In genomic region chr3:58215317-58216025, GRCh38 we compare ENCODE assay signal across 10 cellular contexts. TPM values are rescaled to one million over a fixed set of nuclear protein-coding genes. Genes with fewer than 3 reads are reported as not detected.
DNase-seq lines count a peak whose midpoint lies in the region; ATAC-seq, FAIRE-seq and TF ChIP-seq lines count a peak whose summit lies in the region.
"Had no signal": no experiment of that assay in that cellular context is flagged by ENCODE, and none has a peak within 500 bp of the region (broad histone marks: within the 10 kb centered on the region; RNA-seq: fewer than 3 reads in every experiment).

No MANE protein-coding gene starts in this region.

- POLR2A ChIA-PET in A549 (lab: Yijun Ruan, JAX), result no interaction called here

- peak overlapping the region in 1 of 2 experiments; percentile 29; a peak in 2 of 6 replicates for H3K27ac ChIP-seq in A549

- no peaks in the 10 kb centered on the region for H3K27me3 Mint-ChIP-seq in dendritic cell treated with granulocyte-macrophage colony-stimulating factor and Interleukin-4, amounts not matched to agents 40 ng/mL and 50 ng/mL, for 4 days

- DNase-seq in A549 (ENCODE audit: low read depth in 1 of 2, low spot score in 1 of 2), result no peak
- DNase-seq in NCI-H1436 (lab: John Stamatoyannopoulos, UW), result no peak
- no peak for DNase-seq in GM20000 (ENCODE audit: low spot score)
- no peak for DNase-seq in A172 (ENCODE audit: low spot score)
- no peak for DNase-seq in DMS79 treated with DMSO at 0.1 percent for 48 hours (lab: John Stamatoyannopoulos, UW)
- DNase-seq: NCI-H345 had no signal

- H3K4me1 Mint-ChIP-seq in dendritic cell treated with granulocyte-macrophage colony-stimulating factor and Interleukin-4, amounts not matched to agents 40 ng/mL and 50 ng/mL, for 4 days (ENCODE audit: low read depth), result peaks cover 72% of the 10 kb centered on the region

- TF ChIP-seq EP300 in A549 (IDR thresholded peaks at IDR 0.05), result no peak

- CTCF ChIA-PET in A549 (lab: Yijun Ruan, JAX), result interaction anchor here (0.6 to 7.2 kb wide), 6 partner anchors 16 to 91 kb away, joined by 3 to 30 read pairs (median 4); partner anchors contain the start of genes HTD2 and RPP14

- intact Hi-C loops in dendritic cell treated with granulocyte-macrophage colony-stimulating factor and Interleukin-4, amounts not matched to agents 40 ng/mL and 50 ng/mL, for 4 days (cut with micrococcal nuclease), result loop anchor here (2.0 kb wide), 1 partner anchor 15 kb away; no protein-coding TSS in a partner anchor

- no peaks in the 10 kb centered on the region for H3K9me3 Mint-ChIP-seq in dendritic cell treated with granulocyte-macrophage colony-stimulating factor and Interleukin-4, amounts not matched to agents 40 ng/mL and 50 ng/mL, for 4 days

- peaks cover 17% of the 10 kb centered on the region for H3K4me1 ChIP-seq in A549

- WGBS in A549 (ENCODE audit: missing lambda C conversion rate), result 77% methylated on average over 10 of the region's 10 CpGs

- no peak overlapping the region for H3K4me3 ChIP-seq in A549
- H3K4me3 ChIP-seq: smooth muscle cell had no signal

- no peak for TF ChIP-seq CTCF in A549 (IDR thresholded peaks at IDR 0.05)
- no peak for TF ChIP-seq CTCF in GM20000 (IDR thresholded peaks at IDR 0.05; ENCODE audit: extremely low read depth, missing control alignments)

- TF ChIP-seq POLR2A in A549 (IDR thresholded peaks at IDR 0.05; ENCODE audit: low read length), result no peak

- peak overlapping the region; percentile 62 for H3K27ac Mint-ChIP-seq in dendritic cell treated with granulocyte-macrophage colony-stimulating factor and Interleukin-4, amounts not matched to agents 40 ng/mL and 50 ng/mL, for 4 days

- peak overlapping the region; percentile 22; the same call in 1 of the 3 replicates for H3K4me2 ChIP-seq in A549
- H3K4me2 ChIP-seq: smooth muscle cell had no signal

- H3K9me3 ChIP-seq in A549, result no peaks in the 10 kb centered on the region

- no peaks in the 10 kb centered on the region for H3K36me3 Mint-ChIP-seq in dendritic cell treated with granulocyte-macrophage colony-stimulating factor and Interleukin-4, amounts not matched to agents 40 ng/mL and 50 ng/mL, for 4 days (ENCODE audit: low read depth)

- TF ChIP-seq RAD21 in A549 (conservative IDR thresholded peaks at IDR 0.05 in 1 of 2, IDR thresholded peaks at IDR 0.05 in 1 of 2), result no peak

- H3K4me3 Mint-ChIP-seq in dendritic cell treated with granulocyte-macrophage colony-stimulating factor and Interleukin-4, amounts not matched to agents 40 ng/mL and 50 ng/mL, for 4 days, result peak overlapping the region; percentile 18

- ATAC-seq in A549 (no peak), GM19395 (IDR thresholded peaks at IDR 0.05; ENCODE audit: unreplicated experiment) (peak; percentile 10), HG03571 (IDR thresholded peaks at IDR 0.05; ENCODE audit: unreplicated experiment) (peak; percentile 1)

- FAIRE-seq in A549 (lab: Jason Lieb, UNC), result no peak

TF ChIP-seq in A549, 52 proteins besides CTCF, POLR2A, EP300 and RAD21:
- TF ChIP-seq PHF8 (IDR thresholded peaks at IDR 0.05; ENCODE audit: borderline replicate concordance, low read depth), result no peak

RNA-seq across cellular contexts. Expression of gene DNASE1L3, which starts 4.7 kb away (rescaled TPM):
- polyA plus RNA-seq in A549 (2011; rRNA removed), result 0.19 TPM in 1 of 2 replicates, not detected in the other
- polyA plus RNA-seq in A549 (2012; cell fraction: cytosol; rRNA removed), result 0.08 TPM in 1 of 2 replicates, not detected in the other
- not detected in 2 replicates for polyA plus RNA-seq in A549 (2012; cell fraction: nucleus; rRNA removed)
- not detected in 3 replicates for polyA plus RNA-seq in A549 (2017; fragmentation: RNase III; extraction: RNeasy Plus Mini Kit Qiagen cat#74134 plus additional on column Dnase treatment)
- polyA minus RNA-seq in A549 (2011; rRNA and poly(A)+ RNA removed), result 0.49 TPM in 1 of 2 replicates, not detected in the other
- total RNA-seq in A172 (2014; rRNA removed; shearing (Covaris generic)), result not detected in 2 replicates
- total RNA-seq: smooth muscle cell had no signal

RNA-seq across cellular contexts. Expression of gene ABHD6, which starts 22.1 kb away (rescaled TPM):
- polyA plus RNA-seq in A549 (2011; rRNA removed) (10.1 and 13.8 TPM in 2 replicates), A549 (2017; fragmentation: RNase III; extraction: RNeasy Plus Mini Kit Qiagen cat#74134 plus additional on column Dnase treatment) (5.7 to 6.6 TPM (median 6.0 TPM) in 3 replicates)
- 7.2 and 8.2 TPM in 2 replicates for polyA plus RNA-seq in A549 (2012; cell fraction: cytosol; rRNA removed)
- 5.9 and 6.0 TPM in 2 replicates for polyA plus RNA-seq in A549 (2012; cell fraction: nucleus; rRNA removed)
- 18.0 and 23.1 TPM in 2 replicates for polyA minus RNA-seq in A549 (2011; rRNA and poly(A)+ RNA removed)
- 8.4 and 8.9 TPM in 2 replicates for total RNA-seq in A172 (2014; rRNA removed; shearing (Covaris generic))

Comparison
In these comparisons a context has a peak if more than half of its experiments do, and no peak if none do; other contexts are left out.
1. ATAC-seq: peak in GM19395 (single experiment) and HG03571 (single experiment); none in A549 (0 of 2).